In genomic region chr7:44073664-44074348, GRCh38 we compare ENCODE assay signal across 2 cellular contexts.
TF ChIP-seq lines count a peak whose summit lies in the region.

No MANE protein-coding gene starts in this region.

TF ChIP-seq in GM23338, 12 proteins besides CTCF, POLR2A, EP300 and RAD21:
- TF ChIP-seq POLR2AphosphoS5 (IDR thresholded peaks at IDR 0.05; ENCODE audit: low read depth) = no peak
- TF ChIP-seq ZNF462 (CRISPR knock-in tag; IDR thresholded peaks at IDR 0.05) = no peak
- TF ChIP-seq JUNB (IDR thresholded peaks at IDR 0.05; ENCODE audit: unreplicated experiment) = no peak
- TF ChIP-seq ETS1 (IDR thresholded peaks at IDR 0.05) = no peak
- no peak for TF ChIP-seq ZNF114 (CRISPR knock-in tag; IDR thresholded peaks at IDR 0.05)
- TF ChIP-seq EZH2 (IDR thresholded peaks at IDR 0.05; ENCODE audit: low read depth, unreplicated experiment) = no peak
- no peak for TF ChIP-seq STAT1 (IDR thresholded peaks at IDR 0.05; ENCODE audit: unreplicated experiment)
- TF ChIP-seq REST (IDR thresholded peaks at IDR 0.05; ENCODE audit: unreplicated experiment) = no peak

TF ChIP-seq in SK-N-SH, 30 proteins besides CTCF, POLR2A, EP300 and RAD21:
- TF ChIP-seq PBX3 (IDR thresholded peaks at IDR 0.05) = no peak
- TF ChIP-seq CHD2 (IDR thresholded peaks at IDR 0.05; ENCODE audit: low read length, partially characterized antibody) = no peak
